In the genomic region with DNA sequence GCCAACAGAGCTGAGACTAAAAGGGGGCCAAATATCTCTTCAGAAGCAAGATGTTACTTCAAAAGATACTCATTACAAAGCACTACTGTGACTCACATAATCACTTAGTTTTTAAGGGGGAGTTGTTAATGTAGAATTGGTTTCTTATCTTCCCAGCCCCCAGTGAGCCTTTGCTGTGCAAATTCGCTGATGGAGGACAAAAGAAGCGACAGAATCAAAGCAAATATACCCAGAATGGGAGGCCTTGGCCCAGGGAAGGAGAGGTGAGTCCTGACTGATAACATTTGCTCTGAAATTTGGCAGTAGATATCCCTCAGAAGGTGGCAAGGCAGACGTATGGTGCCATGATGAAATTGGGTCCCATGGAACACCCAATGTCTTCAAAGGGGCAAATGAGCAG, we compare ENCODE assay signal across 19 cellular contexts.
DNase-seq lines count a peak whose midpoint lies in the region; ATAC-seq, FAIRE-seq and TF ChIP-seq lines count a peak whose summit lies in the region.
"Had no signal": no experiment of that assay in that cellular context is flagged by ENCODE, and none has a peak within 500 bp of the region (broad histone marks: within the 10 kb centered on the region; RNA-seq: fewer than 3 reads in every experiment).

No MANE protein-coding gene starts in this region.

- H3K9me3 ChIP-seq in HUES48 (ENCODE audit: control insufficient read depth, insufficient read depth, low read length), result no peaks in the 10 kb centered on the region
- H3K9me3 ChIP-seq: BE2C had no signal

- peak overlapping the region; percentile 74 for H3K27ac ChIP-seq in HUES48 (ENCODE audit: low read depth, low read length)
- H3K27ac ChIP-seq: KMS-11 had no signal

- ATAC-seq in HG02588 (IDR thresholded peaks at IDR 0.05; ENCODE audit: unreplicated experiment), result no peak
- ATAC-seq in HG03520 (IDR thresholded peaks at IDR 0.05; ENCODE audit: unreplicated experiment), result no peak
- no peak for ATAC-seq in GM18519 (IDR thresholded peaks at IDR 0.05; ENCODE audit: low FRiP score, unreplicated experiment)

- H3K36me3 ChIP-seq in HUES48 (ENCODE audit: control insufficient read depth, insufficient read depth, low read length) (no peaks in the 10 kb centered on the region), bronchial epithelial cell (ENCODE audit: control insufficient read depth, insufficient read depth, low read length) (no peaks in the 10 kb centered on the region)
- H3K36me3 ChIP-seq: BE2C had no signal

- H3K27me3 ChIP-seq in HUES48 (ENCODE audit: control insufficient read depth, insufficient read depth, low read length) (no peaks in the 10 kb centered on the region), bronchial epithelial cell (ENCODE audit: control insufficient read depth, insufficient read depth, low read length) (no peaks in the 10 kb centered on the region)
- H3K27me3 ChIP-seq: BE2C had no signal

- H3K4me3 ChIP-seq in HUES48 (ENCODE audit: low read depth, low read length) (no peak overlapping the region), bronchial epithelial cell (ENCODE audit: low read depth, low read length) (no peak overlapping the region)

- FAIRE-seq in bronchial epithelial cell (lab: Jason Lieb, UNC), result peak; percentile 23
- FAIRE-seq: A204.1 had no signal

- DNase-seq in bronchial epithelial cell (ENCODE audit: low read depth), result no peak
- peak; percentile 35 for DNase-seq in iPS-NIHi7 (ENCODE audit: extremely low spot score)
- DNase-seq in cortex of kidney (lab: John Stamatoyannopoulos, UW), result no peak
- DNase-seq: ACHN; BE2C; C1 segment of cervical spinal cord; Caco-2; CD4-positive, CD25-positive, alpha-beta regulatory T cell; CD8-positive, alpha-beta memory T cell; DMS153; DMS79; GF-D8; HCEC 1CT had no signal

- no peak for TF ChIP-seq CTCF in bronchial epithelial cell (IDR thresholded peaks at IDR 0.05; ENCODE audit: insufficient read depth, low read length, severe bottlenecking)

- H3K9ac ChIP-seq in HUES48 (ENCODE audit: low read depth, low read length), result no peak overlapping the region
- H3K9ac ChIP-seq: KMS-11 had no signal

- peaks cover 21% of the 10 kb centered on the region for H3K4me1 ChIP-seq in HUES48 (ENCODE audit: control insufficient read depth, insufficient read depth, low read length)
- H3K4me1 ChIP-seq: BE2C, Caco-2 had no signal
